In the genomic region with DNA sequence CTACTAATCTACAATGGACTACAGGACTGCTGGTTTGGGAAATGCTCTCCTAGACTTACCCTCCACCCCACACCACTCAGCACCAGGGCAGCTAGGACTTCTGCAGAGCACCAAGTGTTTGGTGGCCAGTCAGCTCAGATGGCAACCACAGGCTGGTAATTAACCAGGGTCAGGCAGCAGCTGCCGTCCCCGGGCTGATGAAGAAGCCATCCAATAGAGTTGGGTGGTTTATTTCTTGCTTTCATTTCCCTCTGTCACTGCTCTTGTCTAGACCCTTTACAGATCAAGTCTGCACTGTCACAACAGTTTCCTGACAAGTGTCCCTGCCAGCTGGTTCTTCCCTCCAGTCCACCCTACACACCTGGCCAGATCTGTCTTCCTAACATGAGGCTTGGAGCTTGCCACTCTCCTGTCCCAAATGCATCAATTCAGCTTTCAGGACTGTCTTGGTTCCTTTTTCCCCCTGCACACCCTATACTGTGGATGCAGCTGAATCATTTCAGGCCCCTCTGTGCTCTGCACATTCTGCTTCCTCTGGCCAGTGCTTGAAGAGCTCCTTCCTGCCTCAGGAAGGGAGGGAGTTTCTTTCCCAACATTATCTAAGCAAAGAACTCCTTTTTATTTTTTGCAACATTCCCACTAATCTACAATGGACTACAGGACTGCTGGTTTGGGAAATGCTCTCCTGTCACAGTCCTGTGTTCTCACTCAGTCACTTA, we compare ENCODE assay signal across 9 cellular contexts. TPM values are rescaled to one million over a fixed set of nuclear protein-coding genes. Genes with fewer than 3 reads are reported as not detected.
A peak's percentile ranks its signal among the peaks of the same experiment; 100 is the strongest.
DNase-seq lines count a peak whose midpoint lies in the region; ATAC-seq and TF ChIP-seq lines count a peak whose summit lies in the region.
"Had no signal": no experiment of that assay in that cellular context is flagged by ENCODE, and none has a peak within 500 bp of the region (broad histone marks: within the 10 kb centered on the region; RNA-seq: fewer than 3 reads in every experiment).

No MANE protein-coding gene starts in this region.

- H3K9ac ChIP-seq in Loucy (ENCODE audit: low read depth, low read length, poor library complexity, severe bottlenecking), result no peak overlapping the region

- H4K20me1 ChIP-seq in Loucy (ENCODE audit: insufficient read depth, low read length, poor library complexity, severe bottlenecking), result no peaks in the 10 kb centered on the region

- no peak overlapping the region for H3K4me3 ChIP-seq in Loucy (ENCODE audit: low read length, poor library complexity, severe bottlenecking)
- H3K4me3 ChIP-seq in naive thymus-derived CD4-positive, alpha-beta T cell (ENCODE audit: low read length), result no peak overlapping the region

- H3K36me3 Mint-ChIP-seq in naive thymus-derived CD4-positive, alpha-beta T cell, result peaks cover 0 to 3% (median 0%) of the 10 kb centered on the region in 5 donors

- no peaks in the 10 kb centered on the region for H3K9me3 ChIP-seq in Loucy (ENCODE audit: insufficient read depth, low read depth, low read length)
- H3K9me3 ChIP-seq in naive thymus-derived CD4-positive, alpha-beta T cell (ENCODE audit: control insufficient read depth in 2 of 3, low read length in 3 of 3), result no peaks in the 10 kb centered on the region

- peaks cover 0 to 1% (median 0%) of the 10 kb centered on the region in 11 donors for H3K9me3 Mint-ChIP-seq in naive thymus-derived CD4-positive, alpha-beta T cell

- peaks cover 36 to 68% (median 53%) of the 10 kb centered on the region in 5 donors for H3K27me3 Mint-ChIP-seq in naive thymus-derived CD4-positive, alpha-beta T cell

- no peaks in the 10 kb centered on the region for H3K36me3 ChIP-seq in Loucy (ENCODE audit: insufficient read depth, low read length)
- H3K36me3 ChIP-seq in naive thymus-derived CD4-positive, alpha-beta T cell (ENCODE audit: control insufficient read depth in 2 of 3, insufficient read depth in 3 of 3, low read length in 3 of 3), result no peaks in the 10 kb centered on the region

- H3K27ac ChIP-seq in naive thymus-derived CD4-positive, alpha-beta T cell (ENCODE audit: low read depth, low read length), result no peak overlapping the region

- H3K9me2 ChIP-seq in Loucy (replicated peaks; ENCODE audit: low read depth, low read length), result no peaks in the 10 kb centered on the region

- no peaks in the 10 kb centered on the region for H3K79me2 ChIP-seq in Loucy (ENCODE audit: insufficient read depth, low read length)

- CTCF ChIA-PET in naive thymus-derived CD4-positive, alpha-beta T cell (lab: Charles Lee), result interaction anchor here (1.6 kb wide), 1 partner anchor 26 kb away, joined by 3 read pairs; no protein-coding TSS in a partner anchor

- peaks cover 13% of the 10 kb centered on the region for H3K4me1 ChIP-seq in Loucy (ENCODE audit: insufficient read depth, low read length, poor library complexity, severe bottlenecking)
- no peaks in the 10 kb centered on the region for H3K4me1 ChIP-seq in naive thymus-derived CD4-positive, alpha-beta T cell (ENCODE audit: control insufficient read depth in 2 of 2, insufficient read depth in 2 of 2, low read length in 2 of 2)

- intact Hi-C loops in naive thymus-derived CD4-positive, alpha-beta T cell (cut with micrococcal nuclease), result no loop called here

- peaks cover 0 to 18% (median 5%) of the 10 kb centered on the region in 7 donors for H3K4me1 Mint-ChIP-seq in naive thymus-derived CD4-positive, alpha-beta T cell

- no peak overlapping the region for H3K4me3 Mint-ChIP-seq in naive thymus-derived CD4-positive, alpha-beta T cell

- ATAC-seq in GM18868 (IDR thresholded peaks at IDR 0.05; ENCODE audit: unreplicated experiment) (peak; percentile 46), GM21717 (IDR thresholded peaks at IDR 0.05; ENCODE audit: unreplicated experiment) (peak; percentile 59)
- ATAC-seq in naive thymus-derived CD4-positive, alpha-beta T cell, result peak; percentile 45

- no peak overlapping the region for H3K27ac Mint-ChIP-seq in naive thymus-derived CD4-positive, alpha-beta T cell

- H2AFZ ChIP-seq in Loucy (ENCODE audit: low read length), result 0 out of 2 replicates have a peak overlapping the region, but pooled peaks have one; percentile 33

- no peaks in the 10 kb centered on the region for H3F3A ChIP-seq in Loucy (ENCODE audit: low read depth)

- peak overlapping the region; percentile 45 for H3K4me2 ChIP-seq in Loucy (ENCODE audit: low read depth, low read length, poor library complexity, severe bottlenecking)

- H3K27me3 ChIP-seq in Loucy (ENCODE audit: insufficient read depth, low read length, poor library complexity, severe bottlenecking), result no peaks in the 10 kb centered on the region
- H3K27me3 ChIP-seq in naive thymus-derived CD4-positive, alpha-beta T cell (ENCODE audit: control insufficient read depth in 2 of 2, insufficient read depth in 2 of 2, low read length in 2 of 2), result no peaks in the 10 kb centered on the region

- no peak for DNase-seq in naive thymus-derived CD4-positive, alpha-beta T cell
- no peak for DNase-seq in activated gamma-delta T cell treated with Interleukin-2 at 50 U/mL for 16 hours
- DNase-seq in NCI-H446 treated with DMSO at 0.1 percent for 48 hours (lab: John Stamatoyannopoulos, UW), result no peak
- DNase-seq in amniotic stem cell (lab: John Stamatoyannopoulos, UW), result no peak
- DNase-seq in NCI-H2171 treated with DMSO at 0.1 percent for 48 hours (lab: John Stamatoyannopoulos, UW), result no peak
- DNase-seq: effector memory CD4-positive, alpha-beta T cell had no signal

- POLR2A ChIA-PET in naive thymus-derived CD4-positive, alpha-beta T cell (lab: Charles Lee), result no interaction called here

- TF ChIP-seq CTCF in Loucy (conservative IDR thresholded peaks at IDR 0.05; ENCODE audit: low read length), result no peak

RNA-seq across cellular contexts. Expression of a gene that starts 30.2 kb away (rescaled TPM):
- 100 to 1,000 TPM; 152 to 274 (median 185) TPM for total RNA-seq in naive thymus-derived CD4-positive, alpha-beta T cell
- polyA plus RNA-seq in naive thymus-derived CD4-positive, alpha-beta T cell, result 100 to 1,000 TPM; 143 to 171 TPM
